ENCODE assay signal across 29 cellular contexts in genomic region chr4:41102360-41103092, GRCh38.
DNase-seq lines count a peak whose midpoint lies in the region; ATAC-seq and TF ChIP-seq lines count a peak whose summit lies in the region.
"Had no signal": no experiment of that assay in that cellular context is flagged by ENCODE, and none has a peak within 500 bp of the region (broad histone marks: within the 10 kb centered on the region; RNA-seq: fewer than 3 reads in every experiment).

No MANE protein-coding gene starts in this region.

- ATAC-seq in left lung = peak; percentile 54
- ATAC-seq: effector memory CD8-positive, alpha-beta T cell; HCT116; Right ventricle myocardium inferior; SK-N-SH treated with all-trans-retinoic acid at 6 μM for 48 hours had no signal

- intact Hi-C loops in left lung (cut with DNase I) = no loop called here

- no peak for TF ChIP-seq EP300 in Ishikawa (IDR thresholded peaks at IDR 0.05; ENCODE audit: borderline replicate concordance)

- H3K27me3 ChIP-seq in left lung (no peaks in the 10 kb centered on the region), BE2C (no peaks in the 10 kb centered on the region)
- H3K27me3 ChIP-seq: colonic mucosa, MG63, neutrophil, tibial nerve had no signal

- H3K4me3 ChIP-seq in left lung (no peak overlapping the region), BE2C (ENCODE audit: low read depth, low read length) (no peak overlapping the region)
- H3K4me3 ChIP-seq: colonic mucosa, MG63, PC-9, psoas muscle, tibial nerve had no signal

- H3K36me3 ChIP-seq in left lung = no peaks in the 10 kb centered on the region
- no peaks in the 10 kb centered on the region for H3K36me3 ChIP-seq in BE2C
- H3K36me3 ChIP-seq: colonic mucosa, MG63, neutrophil, tibial nerve had no signal

- TF ChIP-seq RAD21 in Ishikawa (IDR thresholded peaks at IDR 0.05; ENCODE audit: low read depth) = no peak; the same call in 1 of the 2 replicates

- TF ChIP-seq CTCF in left lung (IDR thresholded peaks at IDR 0.05) = no peak
- TF ChIP-seq CTCF in BE2C (IDR thresholded peaks at IDR 0.05; ENCODE audit: low read depth, low read length) = no peak

- peak; percentile 61 for DNase-seq in DMS79 treated with DMSO at 0.1 percent for 48 hours (lab: John Stamatoyannopoulos, UW)
- peak; percentile 65 for DNase-seq in NCI-H526 treated with DMSO at 0.1 percent for 48 hours (lab: John Stamatoyannopoulos, UW)
- no peak for DNase-seq in left lung
- DNase-seq in stimulated activated naive CD4-positive, alpha-beta T cell (lab: John Stamatoyannopoulos, UW) = no peak
- no peak for DNase-seq in GM19240 (ENCODE audit: insufficient read length, low spot score)
- DNase-seq in stimulated activated CD4-positive, alpha-beta T cell treated with anti-CD3 and anti-CD28 coated beads, Interleukin-2, amount 100 ng/mL, for 48 hours = no peak
- DNase-seq in BE2C = no peak
- DNase-seq: activated CD4-positive, alpha-beta memory T cell treated with anti-CD3 and anti-CD28 coated beads, Interleukin-2, amount 10 ng/mL, durations not matched to agents 7 days and 5 days; activated CD4-positive, CD25-positive, alpha-beta regulatory T cell treated with anti-CD3 and anti-CD28 coated beads, Interleukin-2, amount 50 U/mL, for 72 hours; activated CD8-positive, alpha-beta memory T cell treated with anti-CD3 and anti-CD28 coated beads, Interleukin-2, amount 50 U/mL, for 48 hours; activated naive CD4-positive, alpha-beta T cell treated with anti-CD3 and anti-CD28 coated beads, Interleukin-2, amount 50 U/mL, for 16 hours; amygdala; colonic mucosa; DMS153; effector memory CD8-positive, alpha-beta T cell; head of caudate nucleus; KG1; MG63; NK-92 treated with Interleukin-12 subunit alpha and Interleukin-12 subunit beta, amount 100 ng/mL, for 24 hours; PC-9; psoas muscle; stimulated activated CD8-positive, alpha-beta memory T cell treated with anti-CD3 and anti-CD28 coated beads, Interleukin-4, amount 100 ng/mL, for 48 hours; T-helper 2 cell had no signal

- peaks cover 0 to 10% of the 10 kb centered on the region in 2 donors for H3K4me1 ChIP-seq in left lung
- no peaks in the 10 kb centered on the region for H3K4me1 ChIP-seq in BE2C
- H3K4me1 ChIP-seq: colonic mucosa had no signal

- no peaks in the 10 kb centered on the region for H3K9me3 ChIP-seq in left lung
- no peaks in the 10 kb centered on the region for H3K9me3 ChIP-seq in BE2C
- H3K9me3 ChIP-seq: colonic mucosa, MG63, neutrophil, psoas muscle, tibial nerve had no signal

- H3K27ac ChIP-seq in left lung = no peak overlapping the region
- H3K27ac ChIP-seq: colonic mucosa, neutrophil, PC-9, psoas muscle, tibial nerve had no signal

TF ChIP-seq in Ishikawa, 13 proteins besides CTCF, POLR2A, EP300 and RAD21:
- no peak for TF ChIP-seq EGR1 (IDR thresholded peaks at IDR 0.05)
- TF ChIP-seq TCF12 (IDR thresholded peaks at IDR 0.05; ENCODE audit: low read depth) = 0 out of 2 replicates have a peak, but pooled peaks have one; percentile 22
- peak; percentile 44; the same call in 1 of the 2 replicates for TF ChIP-seq NFIC (IDR thresholded peaks at IDR 0.05)

Comparison
In these comparisons a context has a peak if more than half of its experiments do, and no peak if none do; other contexts are left out.
1. DNase-seq: peak in DMS79 treated with DMSO at 0.1 percent for 48 hours (single experiment) and NCI-H526 treated with DMSO at 0.1 percent for 48 hours (single experiment); none in left lung (0 of 2), stimulated activated naive CD4-positive, alpha-beta T cell (0 of 6), GM19240 (single experiment), stimulated activated CD4-positive, alpha-beta T cell treated with anti-CD3 and anti-CD28 coated beads, Interleukin-2, amount 100 ng/mL, for 48 hours (0 of 2) and BE2C (single experiment).